ENCODE assay signal across 8 cellular contexts in genomic region chr12:64625243-64626077, GRCh38. TPM values are rescaled to one million over a fixed set of nuclear protein-coding genes. Genes with fewer than 3 reads are reported as not detected.
DNase-seq lines count a peak whose midpoint lies in the region; ATAC-seq and TF ChIP-seq lines count a peak whose summit lies in the region.

No MANE protein-coding gene starts in this region.

- H3K9me3 ChIP-seq in esophagus muscularis mucosa, result no peaks in the 10 kb centered on the region
- H3K9me3 ChIP-seq in vagina, result no peaks in the 10 kb centered on the region

- H3K27ac Mint-ChIP-seq in activated CD4-positive, alpha-beta memory T cell treated with anti-CD3 and anti-CD28 coated beads for 36 hours, result peak overlapping the region; percentile 88
- peak overlapping the region; percentile 94 to 99 (median 96) for H3K27ac Mint-ChIP-seq in naive B cell

- POLR2A ChIA-PET in activated CD4-positive, alpha-beta memory T cell treated with anti-CD3 and anti-CD28 coated beads for 36 hours (lab: Charles Lee), result interaction anchor here (0.7 to 1.3 kb wide), 4 partner anchors 9 to 36 kb away, joined by 3 to 4 read pairs (median 4); partner anchors contain the start of gene RASSF3

- TF ChIP-seq CTCF in esophagus muscularis mucosa (IDR thresholded peaks at IDR 0.05) (peak in 1 of 3 experiments; percentile 6), vagina (IDR thresholded peaks at IDR 0.05) (no peak)

- TF ChIP-seq POLR2A in esophagus muscularis mucosa (IDR thresholded peaks at IDR 0.05; ENCODE audit: low read depth), result no peak
- no peak for TF ChIP-seq POLR2A in vagina (IDR thresholded peaks at IDR 0.05)

- peaks cover under 1% of the 10 kb centered on the region for H3K36me3 Mint-ChIP-seq in activated CD4-positive, alpha-beta memory T cell treated with anti-CD3 and anti-CD28 coated beads for 36 hours
- peaks cover 0 to 3% of the 10 kb centered on the region in 2 donors for H3K36me3 Mint-ChIP-seq in naive B cell

- TF ChIP-seq EP300 in Ishikawa (IDR thresholded peaks at IDR 0.05; ENCODE audit: borderline replicate concordance) (no peak), esophagus muscularis mucosa (IDR thresholded peaks at IDR 0.05) (no peak)

- CTCF ChIA-PET in activated CD4-positive, alpha-beta memory T cell treated with anti-CD3 and anti-CD28 coated beads for 36 hours (lab: Charles Lee), result interaction anchor here (0.5 to 1.6 kb wide), 9 partner anchors 14 to 421 kb away, joined by 3 to 8 read pairs (median 4); no protein-coding TSS in a partner anchor

- WGBS in esophagus muscularis mucosa, result 8% methylated on average over 15 of the region's 15 CpGs

- H3K27me3 ChIP-seq in esophagus muscularis mucosa, result no peaks in the 10 kb centered on the region
- no peaks in the 10 kb centered on the region for H3K27me3 ChIP-seq in vagina

- intact Hi-C loops in activated CD4-positive, alpha-beta memory T cell treated with anti-CD3 and anti-CD28 coated beads for 36 hours (cut with micrococcal nuclease), result loop anchor here (1.0 to 2.0 kb wide), 3 partner anchors 14 to 56 kb away; no protein-coding TSS in a partner anchor
- intact Hi-C loops in esophagus muscularis mucosa (cut with DNase I) (no loop called here), vagina (cut with DNase I) (no loop called here)

- H3K4me3 Mint-ChIP-seq in activated CD4-positive, alpha-beta memory T cell treated with anti-CD3 and anti-CD28 coated beads for 36 hours, result peak overlapping the region; percentile 65
- peak overlapping the region; percentile 85 to 96 (median 92) for H3K4me3 Mint-ChIP-seq in naive B cell

- ATAC-seq in GM21717 (IDR thresholded peaks at IDR 0.05; ENCODE audit: unreplicated experiment) (peak; percentile 40), naive B cell (ENCODE audit: low read depth in 2 of 2) (peak; percentile 57 to 59)

- H3K4me3 ChIP-seq in esophagus muscularis mucosa (peak overlapping the region; percentile 27 to 42 (median 40)), vagina (peak overlapping the region in 1 of 2 donors; percentile 7)

- H3K27me3 Mint-ChIP-seq in activated CD4-positive, alpha-beta memory T cell treated with anti-CD3 and anti-CD28 coated beads for 36 hours, result no peaks in the 10 kb centered on the region
- H3K27me3 Mint-ChIP-seq in naive B cell, result no peaks in the 10 kb centered on the region

- DNase-seq in GF-D8 (lab: John Stamatoyannopoulos, UW) (peak; percentile 99), esophagus muscularis mucosa (ENCODE audit: extremely low spot score) (no peak), naive B cell (peak; percentile 78), vagina (ENCODE audit: extremely low spot score in 2 of 2) (no peak), NCI-H748 treated with DMSO at 0.1 percent for 48 hours (lab: John Stamatoyannopoulos, UW) (no peak)
- DNase-seq in activated CD4-positive, alpha-beta memory T cell treated with anti-CD3 and anti-CD28 coated beads for 36 hours, result peak; percentile 58

- no peak for TF ChIP-seq RAD21 in Ishikawa (IDR thresholded peaks at IDR 0.05; ENCODE audit: low read depth)

- no peaks in the 10 kb centered on the region for H3K36me3 ChIP-seq in esophagus muscularis mucosa
- peaks cover 0 to 3% of the 10 kb centered on the region in 2 donors for H3K36me3 ChIP-seq in vagina

- no peaks in the 10 kb centered on the region for H3K9me3 Mint-ChIP-seq in activated CD4-positive, alpha-beta memory T cell treated with anti-CD3 and anti-CD28 coated beads for 36 hours
- no peaks in the 10 kb centered on the region for H3K9me3 Mint-ChIP-seq in naive B cell

- H3K4me1 ChIP-seq in esophagus muscularis mucosa, result peaks cover 44 to 96% (median 89%) of the 10 kb centered on the region in 4 donors
- H3K4me1 ChIP-seq in vagina, result peaks cover 40% of the 10 kb centered on the region

- peaks cover 66% of the 10 kb centered on the region for H3K4me1 Mint-ChIP-seq in activated CD4-positive, alpha-beta memory T cell treated with anti-CD3 and anti-CD28 coated beads for 36 hours (ENCODE audit: low read depth)
- H3K4me1 Mint-ChIP-seq in naive B cell, result peaks cover 42 to 89% (median 53%) of the 10 kb centered on the region in 3 donors

- H3K27ac ChIP-seq in esophagus muscularis mucosa (replicated peaks in 1 of 4), result peak overlapping the region; percentile 75 to 85 (median 80)
- H3K27ac ChIP-seq in vagina, result peak overlapping the region; percentile 61

TF ChIP-seq in Ishikawa, 13 proteins besides CTCF, POLR2A, EP300 and RAD21:
- peak; percentile 84 for TF ChIP-seq USF1 (IDR thresholded peaks at IDR 0.05)
- TF ChIP-seq FOXM1 (IDR thresholded peaks at IDR 0.05; ENCODE audit: borderline replicate concordance, low read depth), result no peak

RNA-seq across cellular contexts. Expression of gene RASSF3, which starts 15.2 kb away (rescaled TPM):
- 10 to 100 TPM; 40.6 to 40.7 TPM for total RNA-seq in activated CD4-positive, alpha-beta memory T cell treated with anti-CD3 and anti-CD28 coated beads for 36 hours
- total RNA-seq in esophagus muscularis mucosa (100 to 1,000 TPM; 124 to 299 (median 229) TPM), vagina (29.5 TPM)
- 1 to 10 TPM; 3.2 to 7.8 (median 4.5) TPM for polyA plus RNA-seq in naive B cell (ENCODE audit: low read depth in 6 of 6)

Comparison
In these comparisons a context has a peak if more than half of its experiments do, and no peak if none do; other contexts are left out.
1. DNase-seq: peak in GF-D8 (single experiment), activated CD4-positive, alpha-beta memory T cell treated with anti-CD3 and anti-CD28 coated beads for 36 hours (single experiment) and naive B cell (single experiment); none in esophagus muscularis mucosa (single experiment), vagina (0 of 2) and NCI-H748 treated with DMSO at 0.1 percent for 48 hours (single experiment).